Comparison of ENCODE assay signal across 8 cellular contexts in genomic region chr3:32817561-32818430, GRCh38. TPM values are rescaled to one million over a fixed set of nuclear protein-coding genes. Genes with fewer than 3 reads are reported as not detected.
DNase-seq lines count a peak whose midpoint lies in the region; ATAC-seq and TF ChIP-seq lines count a peak whose summit lies in the region.

Gene TRIM71 (plus strand): TSS chr3:32817997. CDS start chr3:32818081, 84 bp downstream.

- H3K9me3 ChIP-seq in esophagus muscularis mucosa = no peaks in the 10 kb centered on the region
- H3K9me3 ChIP-seq in prostate gland = no peaks in the 10 kb centered on the region

- H3K27ac ChIP-seq in esophagus muscularis mucosa (replicated peaks in 1 of 4) = no peak within 1 kb of the TSS
- H3K27ac ChIP-seq in prostate gland = no peak within 1 kb of the TSS

- TF ChIP-seq POLR2A in esophagus muscularis mucosa (IDR thresholded peaks at IDR 0.05; ENCODE audit: low read depth) (no peak), prostate gland (IDR thresholded peaks at IDR 0.05) (no peak)

- H3K4me1 ChIP-seq in esophagus muscularis mucosa = peaks cover 19 to 37% (median 36%) of the 10 kb centered on the region in 4 donors
- H3K4me1 ChIP-seq in prostate gland (replicated peaks) = peaks cover 6% of the 10 kb centered on the region

- ATAC-seq in HG02884 (IDR thresholded peaks at IDR 0.05; ENCODE audit: unreplicated experiment) (no peak), HG03159 (IDR thresholded peaks at IDR 0.05; ENCODE audit: unreplicated experiment) (no peak)

- 1% methylated on average over 45 of the region's 88 CpGs for WGBS in esophagus muscularis mucosa
- WGBS in prostate gland = 2% methylated on average over 78 of the region's 88 CpGs

- peak; percentile 59 for DNase-seq in NCI-H146 (lab: John Stamatoyannopoulos, UW)
- DNase-seq in NCI-H146 treated with DMSO at 0.1 percent for 48 hours (lab: John Stamatoyannopoulos, UW; ENCODE audit: unreplicated experiment) = no peak
- peak; percentile 35 for DNase-seq in SK-N-DZ (ENCODE audit: low spot score)
- no peak for DNase-seq in esophagus muscularis mucosa (ENCODE audit: extremely low spot score)
- DNase-seq in prostate gland (ENCODE audit: low spot score) = no peak
- DNase-seq in NCI-H510A treated with DMSO at 0.1 percent for 48 hours (lab: John Stamatoyannopoulos, UW) = no peak

- H3K27me3 ChIP-seq in esophagus muscularis mucosa (peaks cover 0 to 76% (median 49%) of the 10 kb centered on the region in 4 donors), prostate gland (replicated peaks; ENCODE audit: insufficient read depth) (peaks cover 20% of the 10 kb centered on the region)

- no peak for TF ChIP-seq CTCF in esophagus muscularis mucosa (IDR thresholded peaks at IDR 0.05)
- no peak for TF ChIP-seq CTCF in prostate gland (IDR thresholded peaks at IDR 0.05)

- intact Hi-C loops in esophagus muscularis mucosa (cut with DNase I) (no loop called here), prostate gland (cut with DNase I) (no loop called here)

- H3K36me3 ChIP-seq in esophagus muscularis mucosa = no peaks in the 10 kb centered on the region
- no peaks in the 10 kb centered on the region for H3K36me3 ChIP-seq in prostate gland

- H3K4me3 ChIP-seq in esophagus muscularis mucosa (peak within 1 kb of the TSS; percentile 47 to 55 (median 49)), prostate gland (peak within 1 kb of the TSS; percentile 16 to 21)

- TF ChIP-seq EP300 in esophagus muscularis mucosa (IDR thresholded peaks at IDR 0.05) = no peak

RNA-seq across cellular contexts. Expression of gene TRIM71, which starts in this region (rescaled TPM):
- polyA plus RNA-seq in SK-N-DZ (2014; cell fraction: cytosol; rRNA removed) = 3.0 and 3.1 TPM in 2 replicates
- 1.8 and 2.2 TPM in 2 replicates for polyA plus RNA-seq in SK-N-DZ (2014; cell fraction: nucleus; rRNA removed)
- total RNA-seq in esophagus muscularis mucosa (not detected), prostate gland (10 to 100 TPM in 1 of 2 donors, not detected in 1; 11.1 TPM)

Comparison
In these comparisons a context has a peak if more than half of its experiments do, and no peak if none do; other contexts are left out.
1. DNase-seq: peak in NCI-H146 (single experiment) and SK-N-DZ (single experiment); none in NCI-H146 treated with DMSO at 0.1 percent for 48 hours (single experiment), esophagus muscularis mucosa (single experiment), prostate gland (single experiment) and NCI-H510A treated with DMSO at 0.1 percent for 48 hours (single experiment).